In genomic region chr14:50619569-50620141, GRCh38 we compare ENCODE assay signal across 8 cellular contexts. TPM values are rescaled to one million over a fixed set of nuclear protein-coding genes. Genes with fewer than 3 reads are reported as not detected.
DNase-seq lines count a peak whose midpoint lies in the region; ATAC-seq and TF ChIP-seq lines count a peak whose summit lies in the region.

No MANE protein-coding gene starts in this region.

- H3K27ac ChIP-seq in colonic mucosa: no peak overlapping the region

- H3K9me3 ChIP-seq in colonic mucosa: no peaks in the 10 kb centered on the region

- peaks cover 11% of the 10 kb centered on the region for H3K4me1 Mint-ChIP-seq in mesothelial cell of epicardium
- no peaks in the 10 kb centered on the region for H3K4me1 Mint-ChIP-seq in activated T-helper 1 cell treated with anti-CD3 and anti-CD28 coated beads, Interleukin-12 subunit alpha, Interleukin-12 subunit beta, Interleukin-2, Interleukin-4 antibody, amounts not matched to agents 30 ng/mL and 10 ng/mL and 1 ng/mL, durations not matched to agents 14 hours and 24 hours and 36 hours (ENCODE audit: low read depth)

- H3K36me3 ChIP-seq in colonic mucosa: no peaks in the 10 kb centered on the region

- H3K36me3 Mint-ChIP-seq in mesothelial cell of epicardium: no peaks in the 10 kb centered on the region
- no peaks in the 10 kb centered on the region for H3K36me3 Mint-ChIP-seq in activated T-helper 1 cell treated with anti-CD3 and anti-CD28 coated beads, Interleukin-12 subunit alpha, Interleukin-12 subunit beta, Interleukin-2, Interleukin-4 antibody, amounts not matched to agents 30 ng/mL and 10 ng/mL and 1 ng/mL, durations not matched to agents 14 hours and 24 hours and 36 hours (ENCODE audit: low read depth)

- TF ChIP-seq CTCF in colonic mucosa (IDR thresholded peaks at IDR 0.05) (peak; percentile 29), mesothelial cell of epicardium (IDR thresholded peaks at IDR 0.05; ENCODE audit: unreplicated experiment) (peak; percentile 66)

- ATAC-seq in GM19351 (IDR thresholded peaks at IDR 0.05; ENCODE audit: unreplicated experiment) (peak; percentile 66), HG02623 (IDR thresholded peaks at IDR 0.05; ENCODE audit: unreplicated experiment) (no peak)

- no peak overlapping the region for H3K27ac Mint-ChIP-seq in mesothelial cell of epicardium
- no peak overlapping the region for H3K27ac Mint-ChIP-seq in activated T-helper 1 cell treated with anti-CD3 and anti-CD28 coated beads, Interleukin-12 subunit alpha, Interleukin-12 subunit beta, Interleukin-2, Interleukin-4 antibody, amounts not matched to agents 30 ng/mL and 10 ng/mL and 1 ng/mL, durations not matched to agents 14 hours and 24 hours and 36 hours

- H3K9me3 Mint-ChIP-seq in mesothelial cell of epicardium: no peaks in the 10 kb centered on the region
- no peaks in the 10 kb centered on the region for H3K9me3 Mint-ChIP-seq in activated T-helper 1 cell treated with anti-CD3 and anti-CD28 coated beads, Interleukin-12 subunit alpha, Interleukin-12 subunit beta, Interleukin-2, Interleukin-4 antibody, amounts not matched to agents 30 ng/mL and 10 ng/mL and 1 ng/mL, durations not matched to agents 14 hours and 24 hours and 36 hours

- H3K4me1 ChIP-seq in colonic mucosa: no peaks in the 10 kb centered on the region

- no peak overlapping the region for H3K4me3 ChIP-seq in colonic mucosa

- H3K4me3 Mint-ChIP-seq in mesothelial cell of epicardium: no peak overlapping the region
- H3K4me3 Mint-ChIP-seq in activated T-helper 1 cell treated with anti-CD3 and anti-CD28 coated beads, Interleukin-12 subunit alpha, Interleukin-12 subunit beta, Interleukin-2, Interleukin-4 antibody, amounts not matched to agents 30 ng/mL and 10 ng/mL and 1 ng/mL, durations not matched to agents 14 hours and 24 hours and 36 hours: no peak overlapping the region

- H3K27me3 ChIP-seq in colonic mucosa: no peaks in the 10 kb centered on the region

- DNase-seq in COLO829 (ENCODE audit: low spot score) (peak; percentile 48), NCI-H510A (lab: John Stamatoyannopoulos, UW) (peak; percentile 2), colonic mucosa (no peak), mesothelial cell of epicardium (ENCODE audit: low spot score in 2 of 2, unreplicated experiment in 2 of 2) (no peak), activated gamma-delta T cell (lab: John Stamatoyannopoulos, UW) (no peak)
- no peak for DNase-seq in activated T-helper 1 cell treated with anti-CD3 and anti-CD28 coated beads, Interleukin-12 subunit alpha, Interleukin-12 subunit beta, Interleukin-2, Interleukin-4 antibody, amounts not matched to agents 30 ng/mL and 10 ng/mL and 1 ng/mL, durations not matched to agents 14 hours and 24 hours and 36 hours (ENCODE audit: low spot score)

- intact Hi-C loops in colonic mucosa (cut with DNase I): no loop called here
- intact Hi-C loops in activated T-helper 1 cell treated with anti-CD3 and anti-CD28 coated beads, Interleukin-12 subunit alpha, Interleukin-12 subunit beta, Interleukin-2, Interleukin-4 antibody, amounts not matched to agents 30 ng/mL and 10 ng/mL and 1 ng/mL, durations not matched to agents 14 hours and 24 hours and 36 hours (cut with micrococcal nuclease): loop anchor here (1.0 kb wide), 3 partner anchors 154 to 241 kb away; no protein-coding TSS in a partner anchor

- H3K27me3 Mint-ChIP-seq in mesothelial cell of epicardium (ENCODE audit: low read depth): no peaks in the 10 kb centered on the region
- H3K27me3 Mint-ChIP-seq in activated T-helper 1 cell treated with anti-CD3 and anti-CD28 coated beads, Interleukin-12 subunit alpha, Interleukin-12 subunit beta, Interleukin-2, Interleukin-4 antibody, amounts not matched to agents 30 ng/mL and 10 ng/mL and 1 ng/mL, durations not matched to agents 14 hours and 24 hours and 36 hours (ENCODE audit: insufficient read depth): no peaks in the 10 kb centered on the region

- H3K9ac ChIP-seq in colonic mucosa (ENCODE audit: low read depth in 2 of 2, low read length in 2 of 2): no peak overlapping the region

RNA-seq across cellular contexts. Expression of gene SAV1, which starts 48.5 kb away (rescaled TPM):
- 10 to 100 TPM; 15.9 to 21.8 TPM for total RNA-seq in colonic mucosa
- 29.9 to 33.5 TPM (median 31.7 TPM) in 3 replicates for total RNA-seq in mesothelial cell of epicardium
- total RNA-seq in activated T-helper 1 cell treated with anti-CD3 and anti-CD28 coated beads, Interleukin-12 subunit alpha, Interleukin-12 subunit beta, Interleukin-2, Interleukin-4 antibody, amounts not matched to agents 30 ng/mL and 10 ng/mL and 1 ng/mL, durations not matched to agents 14 hours and 24 hours and 36 hours: 10.3 and 12.3 TPM in 2 replicates

RNA-seq across cellular contexts. Expression of gene ATL1, which starts 59.7 kb away (rescaled TPM):
- total RNA-seq in colonic mucosa (10 to 100 TPM in 1 of 2 donors, 1 to 10 TPM in 1; 4.3 to 11.9 TPM), mesothelial cell of epicardium (1.5 to 2.9 TPM (median 1.8 TPM) in 3 replicates)
- 0.83 and 1.2 TPM in 2 replicates for total RNA-seq in activated T-helper 1 cell treated with anti-CD3 and anti-CD28 coated beads, Interleukin-12 subunit alpha, Interleukin-12 subunit beta, Interleukin-2, Interleukin-4 antibody, amounts not matched to agents 30 ng/mL and 10 ng/mL and 1 ng/mL, durations not matched to agents 14 hours and 24 hours and 36 hours

Comparison
In these comparisons a context has a peak if more than half of its experiments do, and no peak if none do; other contexts are left out.
1. DNase-seq: peak in COLO829 (single experiment) and NCI-H510A (single experiment); none in colonic mucosa (single experiment), mesothelial cell of epicardium (0 of 2), activated T-helper 1 cell treated with anti-CD3 and anti-CD28 coated beads, Interleukin-12 subunit alpha, Interleukin-12 subunit beta, Interleukin-2, Interleukin-4 antibody, amounts not matched to agents 30 ng/mL and 10 ng/mL and 1 ng/mL, durations not matched to agents 14 hours and 24 hours and 36 hours (single experiment) and activated gamma-delta T cell (single experiment).